In the genomic region with DNA sequence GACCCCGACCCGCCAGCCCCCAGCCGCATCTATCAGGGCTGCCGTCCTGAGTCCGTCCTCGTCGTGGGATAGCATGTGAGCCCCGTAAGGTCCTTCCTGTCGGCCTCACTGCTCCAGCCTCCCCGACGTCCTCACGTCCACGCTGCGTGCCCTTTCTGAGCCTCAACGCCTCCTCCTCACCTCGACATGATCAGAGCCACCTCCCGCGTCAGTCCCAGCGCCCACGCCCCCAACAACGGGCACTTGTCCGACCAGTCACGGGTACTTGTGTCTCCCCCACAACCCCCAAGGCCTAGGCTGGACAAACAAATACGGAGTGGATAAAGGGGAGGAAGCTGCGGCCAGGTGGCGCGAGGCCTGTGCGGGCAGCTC, we compare ENCODE assay signal across 8 cellular contexts. TPM values are rescaled to one million over a fixed set of nuclear protein-coding genes. Genes with fewer than 3 reads are reported as not detected.
A peak's percentile ranks its signal among the peaks of the same experiment; 100 is the strongest.
DNase-seq lines count a peak whose midpoint lies in the region; ATAC-seq and TF ChIP-seq lines count a peak whose summit lies in the region.

No MANE protein-coding gene starts in this region.

- peak overlapping the region; percentile 69 for H3K27ac ChIP-seq in CD4-positive, alpha-beta memory T cell (ENCODE audit: low read depth, low read length)
- H3K27ac ChIP-seq in Karpas-422 (ENCODE audit: low read length) (peak overlapping the region; percentile 90), muscle layer of colon (ENCODE audit: low read depth, low read length) (peak overlapping the region; percentile 59), thyroid gland (peak overlapping the region; percentile 60 to 95 (median 81))

- peak overlapping the region; percentile 86; the same call in 1 of the 2 replicates for H2AFZ ChIP-seq in Karpas-422 (ENCODE audit: low read length)

- H3K27me3 ChIP-seq in CD4-positive, alpha-beta memory T cell (ENCODE audit: insufficient read depth, low read length) = no peaks in the 10 kb centered on the region
- H3K27me3 ChIP-seq in Karpas-422 (ENCODE audit: low read length) (no peaks in the 10 kb centered on the region), muscle layer of colon (ENCODE audit: control insufficient read depth in 1 of 2, insufficient read depth in 2 of 2, low read length in 2 of 2) (peaks cover 0 to 18% of the 10 kb centered on the region in 2 donors), thyroid gland (no peaks in the 10 kb centered on the region)

- DNase-seq in CD4-positive, alpha-beta memory T cell = peak in 2 of 5 donors; percentile 20 to 24
- DNase-seq in GM20000 (ENCODE audit: low spot score) (peak; percentile 76), Karpas-422 (peak; percentile 92), thyroid gland (peak in 1 of 2 donors; percentile 42)
- DNase-seq in activated CD4-positive, CD25-positive, alpha-beta regulatory T cell treated with anti-CD3 and anti-CD28 coated beads, Interleukin-2, amount 50 U/mL, for 72 hours = peak; percentile 70
- DNase-seq in effector memory CD8-positive, alpha-beta T cell = peak in 1 of 3 experiments; percentile 16

- no peaks in the 10 kb centered on the region for H3K9me3 ChIP-seq in CD4-positive, alpha-beta memory T cell (ENCODE audit: control insufficient read depth in 1 of 2, low read length in 2 of 2)
- no peaks in the 10 kb centered on the region for H3K9me3 ChIP-seq in Karpas-422 (ENCODE audit: low read length)
- H3K9me3 ChIP-seq in muscle layer of colon (ENCODE audit: low read length) = no peaks in the 10 kb centered on the region
- no peaks in the 10 kb centered on the region for H3K9me3 ChIP-seq in thyroid gland

- H3K4me2 ChIP-seq in Karpas-422 (ENCODE audit: low read depth, low read length, poor library complexity, severe bottlenecking) = peak overlapping the region; percentile 98

- no peaks in the 10 kb centered on the region for H4K20me1 ChIP-seq in Karpas-422 (ENCODE audit: insufficient read depth, low read depth, low read length)

- H3K4me3 ChIP-seq in CD4-positive, alpha-beta memory T cell (ENCODE audit: low read length in 2 of 2) = peak overlapping the region; percentile 90 to 98
- H3K4me3 ChIP-seq in Karpas-422 (ENCODE audit: low read length) (peak overlapping the region; percentile 96), muscle layer of colon (ENCODE audit: low read depth in 1 of 2, low read length in 2 of 2) (peak overlapping the region; percentile 83 to 99), thyroid gland (replicated peaks in 1 of 3) (peak overlapping the region; percentile 56 to 88 (median 83))

- H3K9me2 ChIP-seq in Karpas-422 (replicated peaks; ENCODE audit: insufficient read depth, low read length) = no peaks in the 10 kb centered on the region

- peaks cover 13% of the 10 kb centered on the region for H3K79me2 ChIP-seq in Karpas-422 (ENCODE audit: low read length)

- CTCF ChIA-PET in CD4-positive, alpha-beta memory T cell (lab: Charles Lee; ENCODE audit: partially characterized antibody) = interaction anchor here (0.5 to 1.5 kb wide), 4 partner anchors 12 to 1258 kb away, joined by 3 to 5 read pairs (median 4); a partner anchor contains a TSS

- ATAC-seq in effector memory CD8-positive, alpha-beta T cell (replicated peaks) = peak; percentile 1
- no peak for ATAC-seq in GM19463 (IDR thresholded peaks at IDR 0.05; ENCODE audit: unreplicated experiment)

- no peaks in the 10 kb centered on the region for H3K9me3 Mint-ChIP-seq in CD4-positive, alpha-beta memory T cell
- no peaks in the 10 kb centered on the region for H3K9me3 Mint-ChIP-seq in effector memory CD8-positive, alpha-beta T cell

- intact Hi-C loops in CD4-positive, alpha-beta memory T cell (cut with micrococcal nuclease) = loop anchor here (1.0 kb wide), 8 partner anchors 15 to 84 kb away; a partner anchor contains a TSS
- intact Hi-C loops in thyroid gland (cut with DNase I) = no loop called here

- WGBS in thyroid gland, 2 donors = 2 to 4% methylated on average over 24 to 28 of the region's 28 CpGs

- H3K4me1 ChIP-seq in CD4-positive, alpha-beta memory T cell (ENCODE audit: insufficient read depth, low read length) = peaks cover 17% of the 10 kb centered on the region
- H3K4me1 ChIP-seq in Karpas-422 (ENCODE audit: low read length) (peaks cover 17% of the 10 kb centered on the region), muscle layer of colon (ENCODE audit: insufficient read depth, low read length) (no peaks in the 10 kb centered on the region), thyroid gland (peaks cover 0 to 5% of the 10 kb centered on the region in 2 donors)

- no peaks in the 10 kb centered on the region for H3K27me3 Mint-ChIP-seq in CD4-positive, alpha-beta memory T cell
- H3K27me3 Mint-ChIP-seq in effector memory CD8-positive, alpha-beta T cell = no peaks in the 10 kb centered on the region

- H3K4me3 Mint-ChIP-seq in CD4-positive, alpha-beta memory T cell = peak overlapping the region; percentile 90 to 98 (median 93)
- H3K4me3 Mint-ChIP-seq in effector memory CD8-positive, alpha-beta T cell = peak overlapping the region; percentile 91 to 96

- H3K9ac ChIP-seq in Karpas-422 (ENCODE audit: low read length) = peak overlapping the region; percentile 99
- peak overlapping the region; percentile 96 for H3K9ac ChIP-seq in muscle layer of colon (ENCODE audit: low read length)

- no peaks in the 10 kb centered on the region for H3K36me3 ChIP-seq in CD4-positive, alpha-beta memory T cell (ENCODE audit: insufficient read depth, low read length)
- no peaks in the 10 kb centered on the region for H3K36me3 ChIP-seq in Karpas-422 (ENCODE audit: insufficient read depth, low read length)
- H3K36me3 ChIP-seq in muscle layer of colon (ENCODE audit: insufficient read depth, low read length) = no peaks in the 10 kb centered on the region
- H3K36me3 ChIP-seq in thyroid gland = no peaks in the 10 kb centered on the region

- H3K27ac Mint-ChIP-seq in CD4-positive, alpha-beta memory T cell = peak overlapping the region; percentile 54 to 98 (median 93)
- H3K27ac Mint-ChIP-seq in effector memory CD8-positive, alpha-beta T cell = peak overlapping the region; percentile 92 to 93

- POLR2A ChIA-PET in CD4-positive, alpha-beta memory T cell (lab: Charles Lee; ENCODE audit: partially characterized antibody) = interaction anchor here (0.7 to 5.5 kb wide), 20 partner anchors 13 to 972 kb away, joined by 3 to 77 read pairs (median 8); a partner anchor contains a TSS

- peaks cover 6 to 13% (median 10%) of the 10 kb centered on the region in 4 donors for H3K4me1 Mint-ChIP-seq in CD4-positive, alpha-beta memory T cell
- peaks cover 7 to 14% of the 10 kb centered on the region in 2 donors for H3K4me1 Mint-ChIP-seq in effector memory CD8-positive, alpha-beta T cell (ENCODE audit: low read depth in 2 of 2)

- no peak for TF ChIP-seq POLR2A in thyroid gland (IDR thresholded peaks at IDR 0.05)

- peaks cover 0 to 3% of the 10 kb centered on the region in 2 donors for H3K36me3 Mint-ChIP-seq in CD4-positive, alpha-beta memory T cell
- H3K36me3 Mint-ChIP-seq in effector memory CD8-positive, alpha-beta T cell (ENCODE audit: insufficient read depth) = peaks cover 29% of the 10 kb centered on the region

- TF ChIP-seq CTCF in GM20000 (IDR thresholded peaks at IDR 0.05; ENCODE audit: extremely low read depth, missing control alignments) (no peak), thyroid gland (IDR thresholded peaks at IDR 0.05) (no peak)

RNA-seq across cellular contexts. Expression of a gene that starts 0.7 kb away (rescaled TPM):
- 1 to 10 TPM; 1.7 to 2.0 TPM for total RNA-seq in CD4-positive, alpha-beta memory T cell
- polyA plus RNA-seq in CD4-positive, alpha-beta memory T cell = 1 to 10 TPM in 1 of 2 donors, under 1 TPM in 1; 0.46 to 1.2 TPM
- 1.1 and 3.0 TPM in 2 replicates for total RNA-seq in Karpas-422 (2014; rRNA removed; shearing (Covaris generic); ENCODE audit: low replicate concordance)
- 10 to 100 TPM in 1 of 4 donors, 1 to 10 TPM in 3; 7.1 to 16.2 (median 8.1) TPM for total RNA-seq in thyroid gland

RNA-seq across cellular contexts. Expression of a gene that starts 8.6 kb away (rescaled TPM):
- total RNA-seq in CD4-positive, alpha-beta memory T cell = 10 to 100 TPM; 15.8 to 19.0 TPM
- 10 to 100 TPM; 44.7 to 47.9 TPM for polyA plus RNA-seq in CD4-positive, alpha-beta memory T cell
- 52.9 and 85.4 TPM in 2 replicates for total RNA-seq in Karpas-422 (2014; rRNA removed; shearing (Covaris generic); ENCODE audit: low replicate concordance)
- 10 to 100 TPM in 1 of 4 donors, 1 to 10 TPM in 2, under 1 TPM in 1; 0.50 to 14.9 (median 3.4) TPM for total RNA-seq in thyroid gland

RNA-seq across cellular contexts. Expression of a gene that starts 18.9 kb away (rescaled TPM):
- 1 to 10 TPM; 3.4 to 3.5 TPM for total RNA-seq in CD4-positive, alpha-beta memory T cell
- polyA plus RNA-seq in CD4-positive, alpha-beta memory T cell = 1 to 10 TPM; 3.8 to 4.6 TPM
- total RNA-seq in Karpas-422 (2014; rRNA removed; shearing (Covaris generic); ENCODE audit: low replicate concordance) = 0.75 and 2.4 TPM in 2 replicates
- 10 to 100 TPM in 3 of 4 donors, 1 to 10 TPM in 1; 6.3 to 16.4 (median 15.1) TPM for total RNA-seq in thyroid gland

RNA-seq across cellular contexts. Expression of a gene that starts 25.2 kb away (rescaled TPM):
- 1,000 to 10,000 TPM; 1,267 to 1,360 TPM for total RNA-seq in CD4-positive, alpha-beta memory T cell
- polyA plus RNA-seq in CD4-positive, alpha-beta memory T cell = 1,000 to 10,000 TPM; 1,172 to 1,304 TPM
- total RNA-seq in Karpas-422 (2014; rRNA removed; shearing (Covaris generic); ENCODE audit: low replicate concordance) = 6,081 and 7,190 TPM in 2 replicates
- 1,000 to 10,000 TPM; 1,209 to 2,449 (median 1,340) TPM for total RNA-seq in thyroid gland

RNA-seq across cellular contexts. Expression of a gene that starts 33.6 kb away (rescaled TPM):
- under 1 TPM in 1 of 2 experiments, not detected in 1; 0.47 TPM for total RNA-seq in CD4-positive, alpha-beta memory T cell
- polyA plus RNA-seq in CD4-positive, alpha-beta memory T cell = not detected
- total RNA-seq in Karpas-422 (2014; rRNA removed; shearing (Covaris generic); ENCODE audit: low replicate concordance) = 0.90 and 0.97 TPM in 2 replicates
- under 1 TPM in 1 of 4 donors, not detected in 3; 0.33 TPM for total RNA-seq in thyroid gland
